1 cellular context compared by ENCODE assay signal in the genomic region with DNA sequence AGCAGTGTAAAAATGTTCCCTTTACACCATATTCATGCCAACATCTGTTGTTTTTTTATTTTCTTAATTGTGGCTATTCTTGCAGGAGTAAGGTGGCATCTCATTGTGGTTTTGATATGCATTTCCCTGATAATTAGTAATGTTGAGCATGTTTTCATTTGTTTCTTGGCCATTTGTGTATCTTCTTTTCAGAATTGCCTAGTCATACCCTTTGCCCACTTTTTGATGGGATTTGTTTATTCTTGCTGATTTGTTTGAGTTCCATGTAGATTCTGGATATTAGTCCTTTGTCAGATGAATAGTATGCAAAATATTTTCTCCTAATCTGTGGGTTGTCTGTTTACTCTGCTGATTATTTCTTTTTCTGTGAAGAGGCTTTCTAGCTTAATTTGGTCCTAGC.
TF ChIP-seq lines count a peak whose summit lies in the region.

No MANE protein-coding gene starts in this region.

TF ChIP-seq in K562, 482 proteins besides CTCF, POLR2A, EP300 and RAD21 (continued from another document):
- no peak for TF ChIP-seq HMGN3 (IDR thresholded peaks at IDR 0.05; ENCODE audit: borderline replicate concordance, extremely low read depth, insufficient read length, low read depth, low read length)
- no peak for TF ChIP-seq SMC3 (conservative IDR thresholded peaks at IDR 0.05; ENCODE audit: insufficient read depth, low read depth, low read length)
- TF ChIP-seq CHCHD3 (CRISPR knock-in tag; IDR thresholded peaks at IDR 0.05): no peak
- no peak for TF ChIP-seq ATF7 (IDR thresholded peaks at IDR 0.05)
- TF ChIP-seq NR2C1 (IDR thresholded peaks at IDR 0.05): peak; percentile 8; the same call in 1 of the 2 replicates
- no peak for TF ChIP-seq NR2C1 (tag; IDR thresholded peaks at IDR 0.05)
- TF ChIP-seq, protein P1, sequence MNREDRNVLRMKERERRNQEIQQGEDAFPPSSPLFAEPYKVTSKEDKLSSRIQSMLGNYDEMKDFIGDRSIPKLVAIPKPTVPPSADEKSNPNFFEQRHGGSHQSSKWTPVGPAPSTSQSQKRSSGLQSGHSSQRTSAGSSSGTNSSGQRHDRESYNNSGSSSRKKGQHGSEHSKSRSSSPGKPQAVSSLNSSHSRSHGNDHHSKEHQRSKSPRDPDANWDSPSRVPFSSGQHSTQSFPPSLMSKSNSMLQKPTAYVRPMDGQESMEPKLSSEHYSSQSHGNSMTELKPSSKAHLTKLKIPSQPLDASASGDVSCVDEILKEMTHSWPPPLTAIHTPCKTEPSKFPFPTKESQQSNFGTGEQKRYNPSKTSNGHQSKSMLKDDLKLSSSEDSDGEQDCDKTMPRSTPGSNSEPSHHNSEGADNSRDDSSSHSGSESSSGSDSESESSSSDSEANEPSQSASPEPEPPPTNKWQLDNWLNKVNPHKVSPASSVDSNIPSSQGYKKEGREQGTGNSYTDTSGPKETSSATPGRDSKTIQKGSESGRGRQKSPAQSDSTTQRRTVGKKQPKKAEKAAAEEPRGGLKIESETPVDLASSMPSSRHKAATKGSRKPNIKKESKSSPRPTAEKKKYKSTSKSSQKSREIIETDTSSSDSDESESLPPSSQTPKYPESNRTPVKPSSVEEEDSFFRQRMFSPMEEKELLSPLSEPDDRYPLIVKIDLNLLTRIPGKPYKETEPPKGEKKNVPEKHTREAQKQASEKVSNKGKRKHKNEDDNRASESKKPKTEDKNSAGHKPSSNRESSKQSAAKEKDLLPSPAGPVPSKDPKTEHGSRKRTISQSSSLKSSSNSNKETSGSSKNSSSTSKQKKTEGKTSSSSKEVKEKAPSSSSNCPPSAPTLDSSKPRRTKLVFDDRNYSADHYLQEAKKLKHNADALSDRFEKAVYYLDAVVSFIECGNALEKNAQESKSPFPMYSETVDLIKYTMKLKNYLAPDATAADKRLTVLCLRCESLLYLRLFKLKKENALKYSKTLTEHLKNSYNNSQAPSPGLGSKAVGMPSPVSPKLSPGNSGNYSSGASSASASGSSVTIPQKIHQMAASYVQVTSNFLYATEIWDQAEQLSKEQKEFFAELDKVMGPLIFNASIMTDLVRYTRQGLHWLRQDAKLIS (CRISPR knock-in tag; IDR thresholded peaks at IDR 0.05): no peak
- TF ChIP-seq GATA2 (CRISPR knock-in tag; IDR thresholded peaks at IDR 0.05): no peak
- 0 out of 2 replicates have a peak, but pooled peaks have one; percentile 71 for TF ChIP-seq ZNF77 (CRISPR knock-in tag; IDR thresholded peaks at IDR 0.05)
